Comparison of ENCODE assay signal across 12 cellular contexts in the genomic region with DNA sequence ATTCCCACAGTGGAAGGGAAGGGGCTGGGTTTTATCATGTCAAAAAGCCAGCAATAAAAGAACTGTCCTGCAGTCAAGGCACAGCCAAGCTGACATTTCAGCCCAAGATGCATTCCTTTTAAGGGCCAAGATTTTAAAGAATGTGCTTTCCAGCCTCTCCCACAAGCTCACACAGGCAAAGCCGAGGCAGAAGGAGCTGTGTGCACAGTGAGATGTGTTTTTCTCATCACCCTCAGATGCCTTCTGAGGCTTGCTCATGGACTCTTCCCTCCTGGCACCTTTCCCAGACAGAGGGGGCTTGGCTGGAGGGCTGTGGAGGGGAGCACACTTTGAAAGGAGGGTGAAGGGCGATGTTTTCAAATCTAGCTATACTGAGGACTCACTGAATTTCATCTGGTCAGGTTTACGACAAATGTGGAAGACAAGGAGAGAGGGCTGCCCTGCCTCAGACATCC.
DNase-seq lines count a peak whose midpoint lies in the region; ATAC-seq and TF ChIP-seq lines count a peak whose summit lies in the region.
"Had no signal": no experiment of that assay in that cellular context is flagged by ENCODE, and none has a peak within 500 bp of the region (broad histone marks: within the 10 kb centered on the region; RNA-seq: fewer than 3 reads in every experiment).

No MANE protein-coding gene starts in this region.

- no peak overlapping the region for H4K8ac ChIP-seq in neuronal stem cell (ENCODE audit: low read depth, low read length)

- no peaks in the 10 kb centered on the region for H3K79me1 ChIP-seq in neuronal stem cell (ENCODE audit: low read depth, low read length)

- no peaks in the 10 kb centered on the region for H3K36me3 ChIP-seq in neuronal stem cell (replicated peaks in 1 of 2; ENCODE audit: control insufficient read depth in 2 of 2, insufficient read depth in 2 of 2, low read length in 2 of 2)
- H3K36me3 ChIP-seq in aorta (ENCODE audit: control insufficient read depth in 1 of 2, insufficient read depth in 2 of 2, low read length in 1 of 2) = no peaks in the 10 kb centered on the region

- DNase-seq in stimulated activated naive CD8-positive, alpha-beta T cell treated with anti-CD3 and anti-CD28 coated beads, Interleukin-15, amount 100 ng/mL, for 72 hours = no peak
- DNase-seq in stimulated activated naive CD8-positive, alpha-beta T cell treated with anti-CD3 and anti-CD28 coated beads, Interleukin-15, Interleukin-2, amounts not matched to agents 100 U/mL and 50 U/mL, for 24 hours = no peak
- DNase-seq in fibroblast of villous mesenchyme (ENCODE audit: low read depth) (peak; percentile 79), neuronal stem cell (ENCODE audit: low spot score) (no peak), aorta (no peak), NCI-H748 (lab: John Stamatoyannopoulos, UW; ENCODE audit: unreplicated experiment) (no peak), DMS79 treated with DMSO at 0.1 percent for 48 hours (lab: John Stamatoyannopoulos, UW) (no peak)
- no peak for DNase-seq in activated CD4-positive, alpha-beta T cell treated with anti-CD3 and anti-CD28 coated beads, Interleukin-2, amount 50 U/mL, for 1 hour
- DNase-seq: AML-193, GOT3 had no signal

- H3K9me3 ChIP-seq in neuronal stem cell (replicated peaks in 1 of 2; ENCODE audit: control insufficient read depth in 2 of 2, insufficient read depth in 1 of 2, low read depth in 1 of 2, low read length in 2 of 2) (peaks cover 0 to 9% of the 10 kb centered on the region in 2 donors), aorta (ENCODE audit: control insufficient read depth, low read length) (no peaks in the 10 kb centered on the region)

- H4K91ac ChIP-seq in neuronal stem cell (ENCODE audit: low read depth, low read length, poor library complexity) = no peak overlapping the region

- H3K27ac Mint-ChIP-seq in stimulated activated naive CD8-positive, alpha-beta T cell treated with anti-CD3 and anti-CD28 coated beads, Interleukin-15, amount 100 ng/mL, for 72 hours = no peak overlapping the region
- H3K27ac Mint-ChIP-seq: activated T-helper 2 cell treated with anti-CD3 and anti-CD28 coated beads, Interferon-gamma antibody, Interleukin-2, Interleukin-4, amounts not matched to agents 10 μg/mL and 5 μg/mL and 100 μg/mL, durations not matched to agents 14 hours and 24 hours and 36 hours had no signal

- intact Hi-C loops in aorta (cut with DNase I) = no loop called here

- no peak overlapping the region for H3K4me3 Mint-ChIP-seq in stimulated activated naive CD8-positive, alpha-beta T cell treated with anti-CD3 and anti-CD28 coated beads, Interleukin-15, amount 100 ng/mL, for 72 hours

- H2BK12ac ChIP-seq in neuronal stem cell (ENCODE audit: low read length) = no peak overlapping the region

- no peak overlapping the region for H3K23ac ChIP-seq in neuronal stem cell (ENCODE audit: low read depth, low read length, poor library complexity)

- H3K4me1 Mint-ChIP-seq in stimulated activated naive CD8-positive, alpha-beta T cell treated with anti-CD3 and anti-CD28 coated beads, Interleukin-15, amount 100 ng/mL, for 72 hours = no peaks in the 10 kb centered on the region

- no peak overlapping the region for H2BK5ac ChIP-seq in neuronal stem cell (ENCODE audit: low read length)

- H3K27me3 Mint-ChIP-seq in stimulated activated naive CD8-positive, alpha-beta T cell treated with anti-CD3 and anti-CD28 coated beads, Interleukin-15, amount 100 ng/mL, for 72 hours = no peaks in the 10 kb centered on the region

- TF ChIP-seq CTCF in fibroblast of villous mesenchyme (IDR thresholded peaks at IDR 0.05; ENCODE audit: insufficient read depth, low read depth, low read length) = no peak

- H3K9ac ChIP-seq in neuronal stem cell (ENCODE audit: low read depth, low read length, poor library complexity) = no peak overlapping the region

- no peak overlapping the region for H3K4me3 ChIP-seq in fibroblast of villous mesenchyme (ENCODE audit: low read depth, low read length)
- no peak overlapping the region for H3K4me3 ChIP-seq in neuronal stem cell (ENCODE audit: low read length in 2 of 2)
- H3K4me3 ChIP-seq in aorta (ENCODE audit: low read length in 2 of 2) = no peak overlapping the region

- no CpG with 5 or more reads among the region's 3 CpGs for WGBS in neuronal stem cell (ENCODE audit: extremely low coverage in 2 of 2, insufficient read length in 2 of 2, insufficient replicate concordance in 1 of 2), 2 donors
- WGBS in aorta, 2 donors = 26 to 33% methylated on average over 3 of the region's 3 CpGs

- no peak overlapping the region for H2BK15ac ChIP-seq in neuronal stem cell (ENCODE audit: low read length)

- no peak overlapping the region for H3K4ac ChIP-seq in neuronal stem cell (ENCODE audit: low read length)

- no peak overlapping the region for H3K27ac ChIP-seq in neuronal stem cell (replicated peaks; ENCODE audit: low read length)
- peak overlapping the region in 1 of 2 donors; percentile 4 for H3K27ac ChIP-seq in aorta (ENCODE audit: low read depth in 1 of 2, low read length in 2 of 2)

- H3K4me1 ChIP-seq in neuronal stem cell (ENCODE audit: control insufficient read depth in 2 of 2, insufficient read depth in 1 of 2, low read depth in 1 of 2, low read length in 2 of 2) = peaks cover 14 to 31% of the 10 kb centered on the region in 2 donors
- H3K4me1 ChIP-seq in aorta (ENCODE audit: control insufficient read depth in 1 of 2, insufficient read depth in 2 of 2, low read length in 2 of 2) = peaks cover 0 to 6% of the 10 kb centered on the region in 2 donors

- ATAC-seq in stimulated activated naive CD8-positive, alpha-beta T cell treated with anti-CD3 and anti-CD28 coated beads, Interleukin-15, amount 100 ng/mL, for 72 hours = peak; percentile 15
- ATAC-seq in stimulated activated naive CD8-positive, alpha-beta T cell treated with anti-CD3 and anti-CD28 coated beads, Interleukin-15, Interleukin-2, amounts not matched to agents 100 U/mL and 50 U/mL, for 24 hours = no peak
- peak; percentile 56 for ATAC-seq in aorta (ENCODE audit: low FRiP score)
- ATAC-seq: esophagus mucosa had no signal

- no peak overlapping the region for H3K18ac ChIP-seq in neuronal stem cell (ENCODE audit: low read length)

- H3K9me3 Mint-ChIP-seq in stimulated activated naive CD8-positive, alpha-beta T cell treated with anti-CD3 and anti-CD28 coated beads, Interleukin-15, amount 100 ng/mL, for 72 hours = no peaks in the 10 kb centered on the region
- H3K9me3 Mint-ChIP-seq: activated T-helper 2 cell treated with anti-CD3 and anti-CD28 coated beads, Interferon-gamma antibody, Interleukin-2, Interleukin-4, amounts not matched to agents 10 μg/mL and 5 μg/mL and 100 μg/mL, durations not matched to agents 14 hours and 24 hours and 36 hours had no signal

- H3K27me3 ChIP-seq in neuronal stem cell (ENCODE audit: control insufficient read depth in 3 of 3, insufficient read depth in 3 of 3, low read depth in 1 of 3, low read length in 3 of 3) (no peaks in the 10 kb centered on the region), aorta (ENCODE audit: control insufficient read depth in 1 of 2, insufficient read depth in 2 of 2, low read length in 1 of 2) (no peaks in the 10 kb centered on the region)

- H3K4me2 ChIP-seq in neuronal stem cell (ENCODE audit: insufficient read depth, low read length, poor library complexity, severe bottlenecking) = no peak overlapping the region

- H2AK5ac ChIP-seq in neuronal stem cell (ENCODE audit: low read depth, low read length) = no peak overlapping the region

- no peak overlapping the region for H2BK120ac ChIP-seq in neuronal stem cell (ENCODE audit: low read depth, low read length)

- no peak overlapping the region for H3K14ac ChIP-seq in neuronal stem cell (ENCODE audit: low read length)

- H2AFZ ChIP-seq in neuronal stem cell (ENCODE audit: low read length) = peak overlapping the region; percentile 62
